1 cellular context compared by ENCODE assay signal in the genomic region with DNA sequence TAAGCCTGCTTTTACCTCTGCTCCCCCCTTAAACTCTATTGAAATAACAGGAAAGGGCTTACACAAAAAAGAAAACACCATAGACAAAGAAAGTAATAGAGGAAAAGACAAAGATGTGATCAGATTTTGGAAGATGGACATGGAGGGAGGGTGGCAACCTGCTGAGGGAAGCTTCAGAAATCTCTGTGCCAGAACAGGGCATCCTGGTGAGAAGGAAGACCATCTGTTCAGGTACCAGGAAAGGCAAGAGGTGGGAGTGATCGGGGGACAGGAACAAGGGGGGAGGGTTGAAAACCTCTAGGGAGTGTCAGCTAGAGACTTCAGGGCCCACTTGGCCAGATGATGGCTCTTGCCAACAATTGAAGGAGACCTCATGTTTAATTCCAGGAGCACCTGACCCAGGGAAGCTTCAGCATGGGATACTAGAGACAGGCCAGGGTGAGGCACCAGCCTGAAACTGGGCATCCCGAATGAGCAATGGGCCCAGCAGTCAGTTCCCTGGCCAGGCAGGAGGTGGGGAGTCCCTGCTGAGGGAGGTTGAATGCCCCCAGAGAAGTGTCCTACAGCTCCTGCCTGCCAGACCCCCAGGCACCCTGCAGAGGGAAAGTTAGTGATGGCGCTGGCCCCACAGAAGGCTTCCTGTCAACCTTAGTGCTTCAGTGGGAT.
TF ChIP-seq lines count a peak whose summit lies in the region.

No MANE protein-coding gene starts in this region.

TF ChIP-seq in H1, 55 proteins besides CTCF, POLR2A, EP300 and RAD21:
- TF ChIP-seq, protein P1, sequence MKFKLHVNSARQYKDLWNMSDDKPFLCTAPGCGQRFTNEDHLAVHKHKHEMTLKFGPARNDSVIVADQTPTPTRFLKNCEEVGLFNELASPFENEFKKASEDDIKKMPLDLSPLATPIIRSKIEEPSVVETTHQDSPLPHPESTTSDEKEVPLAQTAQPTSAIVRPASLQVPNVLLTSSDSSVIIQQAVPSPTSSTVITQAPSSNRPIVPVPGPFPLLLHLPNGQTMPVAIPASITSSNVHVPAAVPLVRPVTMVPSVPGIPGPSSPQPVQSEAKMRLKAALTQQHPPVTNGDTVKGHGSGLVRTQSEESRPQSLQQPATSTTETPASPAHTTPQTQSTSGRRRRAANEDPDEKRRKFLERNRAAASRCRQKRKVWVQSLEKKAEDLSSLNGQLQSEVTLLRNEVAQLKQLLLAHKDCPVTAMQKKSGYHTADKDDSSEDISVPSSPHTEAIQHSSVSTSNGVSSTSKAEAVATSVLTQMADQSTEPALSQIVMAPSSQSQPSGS (IDR thresholded peaks at IDR 0.05; ENCODE audit: low read length): no peak
- TF ChIP-seq, protein P2, sequence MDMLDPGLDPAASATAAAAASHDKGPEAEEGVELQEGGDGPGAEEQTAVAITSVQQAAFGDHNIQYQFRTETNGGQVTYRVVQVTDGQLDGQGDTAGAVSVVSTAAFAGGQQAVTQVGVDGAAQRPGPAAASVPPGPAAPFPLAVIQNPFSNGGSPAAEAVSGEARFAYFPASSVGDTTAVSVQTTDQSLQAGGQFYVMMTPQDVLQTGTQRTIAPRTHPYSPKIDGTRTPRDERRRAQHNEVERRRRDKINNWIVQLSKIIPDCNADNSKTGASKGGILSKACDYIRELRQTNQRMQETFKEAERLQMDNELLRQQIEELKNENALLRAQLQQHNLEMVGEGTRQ (IDR thresholded peaks at IDR 0.05; ENCODE audit: low read length): 0 out of 2 replicates have a peak, but pooled peaks have one; percentile 5
- TF ChIP-seq, protein P3, sequence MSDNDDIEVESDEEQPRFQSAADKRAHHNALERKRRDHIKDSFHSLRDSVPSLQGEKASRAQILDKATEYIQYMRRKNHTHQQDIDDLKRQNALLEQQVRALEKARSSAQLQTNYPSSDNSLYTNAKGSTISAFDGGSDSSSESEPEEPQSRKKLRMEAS (IDR thresholded peaks at IDR 0.05): peak; percentile 11; the same call in 1 of the 2 replicates
- TF ChIP-seq SUZ12 (IDR thresholded peaks at IDR 0.05; ENCODE audit: low read length): no peak
